Comparison of ENCODE assay signal across 19 cellular contexts in genomic region chr1:192608671-192609070, GRCh38. TPM values are rescaled to one million over a fixed set of nuclear protein-coding genes. Genes with fewer than 3 reads are reported as not detected.
DNase-seq lines count a peak whose midpoint lies in the region; ATAC-seq and TF ChIP-seq lines count a peak whose summit lies in the region.
"Had no signal": no experiment of that assay in that cellular context is flagged by ENCODE, and none has a peak within 500 bp of the region (broad histone marks: within the 10 kb centered on the region; RNA-seq: fewer than 3 reads in every experiment).

No MANE protein-coding gene starts in this region.

- no peak for TF ChIP-seq CTCF in activated CD8-positive, alpha-beta T cell treated with anti-CD3 and anti-CD28 coated beads for 36 hours (IDR thresholded peaks at IDR 0.05)
- TF ChIP-seq CTCF in KMS-11 (conservative IDR thresholded peaks at IDR 0.05; ENCODE audit: low read depth, low read length), result no peak
- no peak for TF ChIP-seq CTCF in smooth muscle cell (IDR thresholded peaks at IDR 0.05; ENCODE audit: borderline replicate concordance, insufficient read depth, poor library complexity, severe bottlenecking)
- TF ChIP-seq CTCF in GM13977 (IDR thresholded peaks at IDR 0.05; ENCODE audit: extremely low read depth, insufficient read depth, missing control alignments), result no peak
- no peak for TF ChIP-seq CTCF in colonic mucosa (IDR thresholded peaks at IDR 0.05)
- TF ChIP-seq CTCF in mammary epithelial cell (conservative IDR thresholded peaks at IDR 0.05 in 1 of 2, IDR thresholded peaks at IDR 0.05 in 1 of 2; ENCODE audit: extremely low read depth in 1 of 2, insufficient read depth in 1 of 2, low read depth in 1 of 2, low read length in 2 of 2), result no peak

- intact Hi-C loops in activated CD8-positive, alpha-beta T cell treated with anti-CD3 and anti-CD28 coated beads for 36 hours (cut with micrococcal nuclease), result loop anchor here (1.0 kb wide), 1 partner anchor 131 kb away; no protein-coding TSS in a partner anchor
- intact Hi-C loops in colonic mucosa (cut with DNase I), result loop anchor here (5.0 kb wide), 1 partner anchor 131 kb away; no protein-coding TSS in a partner anchor
- intact Hi-C loops in mammary epithelial cell (cut with micrococcal nuclease), result no loop called here

- in situ Hi-C loops in GM13977 (cut with MboI; ENCODE audit: low pct_unique_long_range_greater_than_20kb, low sequenced_read_pairs, unreplicated experiment), result no loop called here
- in situ Hi-C loops in mammary epithelial cell (cut with MboI; ENCODE audit: low sequenced_read_pairs in 2 of 2), result loop anchor here in 1 of 2 donors (5.0 to 25.0 kb wide), 2 partner anchors 131 to 429 kb away; no protein-coding TSS in a partner anchor

- no peak for ATAC-seq in activated CD8-positive, alpha-beta T cell treated with anti-CD3 and anti-CD28 coated beads, Interleukin-2, amount 10 ng/mL, durations not matched to agents 7 days and 5 days
- no peak for ATAC-seq in activated CD8-positive, alpha-beta T cell treated with anti-CD3 and anti-CD28 coated beads for 36 hours
- no peak for ATAC-seq in effector memory CD8-positive, alpha-beta T cell (replicated peaks)
- ATAC-seq: A549 had no signal

- no peaks in the 10 kb centered on the region for H3K27me3 Mint-ChIP-seq in activated CD8-positive, alpha-beta T cell treated with anti-CD3 and anti-CD28 coated beads, Interleukin-2, amount 10 ng/mL, durations not matched to agents 7 days and 5 days (ENCODE audit: low read depth)
- peaks cover 1% of the 10 kb centered on the region for H3K27me3 Mint-ChIP-seq in activated CD8-positive, alpha-beta T cell treated with anti-CD3 and anti-CD28 coated beads for 36 hours
- H3K27me3 Mint-ChIP-seq in effector memory CD8-positive, alpha-beta T cell, result no peaks in the 10 kb centered on the region

- H2AFZ ChIP-seq in KMS-11 (ENCODE audit: low read depth), result peak overlapping the region; percentile 24; the same call in 1 of the 2 replicates
- H2AFZ ChIP-seq in smooth muscle cell (ENCODE audit: low read depth), result no peak overlapping the region
- no peak overlapping the region for H2AFZ ChIP-seq in mammary epithelial cell (ENCODE audit: low read depth, low read length)

- dilution Hi-C loops in mammary epithelial cell (cut with HindIII; ENCODE audit: low sequenced_read_pairs), result no loop called here

- H3K27ac ChIP-seq in KMS-11, result peak overlapping the region; percentile 34
- peak overlapping the region; percentile 11 for H3K27ac ChIP-seq in smooth muscle cell (ENCODE audit: low read depth)
- H3K27ac ChIP-seq in colonic mucosa, result no peak overlapping the region
- H3K27ac ChIP-seq in mammary epithelial cell (ENCODE audit: insufficient read depth, low read depth, low read length), result no peak overlapping the region
- H3K27ac ChIP-seq: A549, C4-2B, left ventricle myocardium inferior, suprapubic skin had no signal

- H3K4me3 ChIP-seq in KMS-11 (IDR thresholded peaks at IDR 0.05; ENCODE audit: insufficient read depth, low read depth, low read length) (no peak overlapping the region), smooth muscle cell (no peak overlapping the region), colonic mucosa (no peak overlapping the region), mammary epithelial cell (replicated peaks in 1 of 3; ENCODE audit: insufficient read depth in 1 of 3, low read depth in 2 of 3, low read length in 3 of 3) (no peak overlapping the region)
- H3K4me3 ChIP-seq: A549, left ventricle myocardium inferior, suprapubic skin had no signal

- peaks cover 72% of the 10 kb centered on the region for H3K4me1 ChIP-seq in KMS-11 (ENCODE audit: low read depth, poor library complexity, severe bottlenecking)
- no peaks in the 10 kb centered on the region for H3K4me1 ChIP-seq in smooth muscle cell (ENCODE audit: low read depth)
- H3K4me1 ChIP-seq in colonic mucosa, result no peaks in the 10 kb centered on the region
- H3K4me1 ChIP-seq in mammary epithelial cell (ENCODE audit: insufficient read depth, low read length), result no peaks in the 10 kb centered on the region
- H3K4me1 ChIP-seq: left ventricle myocardium inferior had no signal

- no peaks in the 10 kb centered on the region for H3K27me3 ChIP-seq in KMS-11 (ENCODE audit: insufficient read depth, low read depth)
- no peaks in the 10 kb centered on the region for H3K27me3 ChIP-seq in smooth muscle cell (ENCODE audit: low read depth)
- H3K27me3 ChIP-seq in colonic mucosa, result no peaks in the 10 kb centered on the region
- H3K27me3 ChIP-seq in mammary epithelial cell (ENCODE audit: insufficient read depth, low read length), result peaks cover 3% of the 10 kb centered on the region
- H3K27me3 ChIP-seq: suprapubic skin had no signal

- H3K27ac Mint-ChIP-seq in activated CD8-positive, alpha-beta T cell treated with anti-CD3 and anti-CD28 coated beads, Interleukin-2, amount 10 ng/mL, durations not matched to agents 7 days and 5 days, result peak overlapping the region; percentile 3
- no peak overlapping the region for H3K27ac Mint-ChIP-seq in activated CD8-positive, alpha-beta T cell treated with anti-CD3 and anti-CD28 coated beads for 36 hours
- H3K27ac Mint-ChIP-seq in effector memory CD8-positive, alpha-beta T cell, result peak overlapping the region; percentile 61 to 89
- H3K27ac Mint-ChIP-seq: endodermal cell had no signal

- H3K4me2 ChIP-seq in KMS-11 (peak overlapping the region; percentile 46), smooth muscle cell (no peak overlapping the region), mammary epithelial cell (ENCODE audit: insufficient read depth, low read depth, low read length) (no peak overlapping the region)
- H3K4me2 ChIP-seq: A549 had no signal

- H3K9me3 Mint-ChIP-seq in activated CD8-positive, alpha-beta T cell treated with anti-CD3 and anti-CD28 coated beads, Interleukin-2, amount 10 ng/mL, durations not matched to agents 7 days and 5 days (ENCODE audit: insufficient read depth), result no peaks in the 10 kb centered on the region
- H3K9me3 Mint-ChIP-seq in activated CD8-positive, alpha-beta T cell treated with anti-CD3 and anti-CD28 coated beads for 36 hours, result no peaks in the 10 kb centered on the region
- no peaks in the 10 kb centered on the region for H3K9me3 Mint-ChIP-seq in effector memory CD8-positive, alpha-beta T cell
- H3K9me3 Mint-ChIP-seq: activated naive CD4-positive, alpha-beta T cell treated with anti-CD3 and anti-CD28 coated beads, Interleukin-2, amount 50 U/mL, for 72 hours; endodermal cell had no signal

- no peaks in the 10 kb centered on the region for H3K36me3 Mint-ChIP-seq in activated CD8-positive, alpha-beta T cell treated with anti-CD3 and anti-CD28 coated beads, Interleukin-2, amount 10 ng/mL, durations not matched to agents 7 days and 5 days (ENCODE audit: low read depth)
- no peaks in the 10 kb centered on the region for H3K36me3 Mint-ChIP-seq in activated CD8-positive, alpha-beta T cell treated with anti-CD3 and anti-CD28 coated beads for 36 hours (ENCODE audit: low read depth)
- no peaks in the 10 kb centered on the region for H3K36me3 Mint-ChIP-seq in effector memory CD8-positive, alpha-beta T cell (ENCODE audit: insufficient read depth)
- H3K36me3 Mint-ChIP-seq: activated naive CD4-positive, alpha-beta T cell treated with anti-CD3 and anti-CD28 coated beads, Interleukin-2, amount 50 U/mL, for 72 hours had no signal

- CTCF ChIA-PET in activated CD8-positive, alpha-beta T cell treated with anti-CD3 and anti-CD28 coated beads, Interleukin-2, amount 10 ng/mL, durations not matched to agents 7 days and 5 days (lab: Charles Lee), result interaction anchor here (0.6 to 3.5 kb wide), 17 partner anchors 10 to 198 kb away, joined by 3 to 65 read pairs (median 4); no protein-coding TSS in a partner anchor
- CTCF ChIA-PET in activated CD8-positive, alpha-beta T cell treated with anti-CD3 and anti-CD28 coated beads for 36 hours (lab: Charles Lee), result interaction anchor here (0.7 to 5.3 kb wide), 16 partner anchors 9 to 202 kb away, joined by 3 to 82 read pairs (median 4); no protein-coding TSS in a partner anchor
- CTCF ChIA-PET in mammary epithelial cell (lab: Charles Lee; ENCODE audit: low non-redundant PET), result interaction anchor here (0.7 kb wide), 1 partner anchor 135 kb away, joined by 9 read pairs; no protein-coding TSS in a partner anchor

- peaks cover 17% of the 10 kb centered on the region for H3K4me1 Mint-ChIP-seq in activated CD8-positive, alpha-beta T cell treated with anti-CD3 and anti-CD28 coated beads, Interleukin-2, amount 10 ng/mL, durations not matched to agents 7 days and 5 days (ENCODE audit: low read depth)
- peaks cover 15% of the 10 kb centered on the region for H3K4me1 Mint-ChIP-seq in activated CD8-positive, alpha-beta T cell treated with anti-CD3 and anti-CD28 coated beads for 36 hours (ENCODE audit: low read depth)
- H3K4me1 Mint-ChIP-seq in effector memory CD8-positive, alpha-beta T cell (ENCODE audit: low read depth in 2 of 2), result peaks cover 17 to 19% of the 10 kb centered on the region in 2 donors
- H3K4me1 Mint-ChIP-seq: endodermal cell had no signal

- no peaks in the 10 kb centered on the region for H3F3A ChIP-seq in smooth muscle cell (ENCODE audit: low read depth)

- WGBS in smooth muscle cell (ENCODE audit: low lambda C conversion rate), result 59% methylated on average over 2 of the region's 2 CpGs
- 64% methylated on average over 2 of the region's 2 CpGs for WGBS in mammary epithelial cell (ENCODE audit: low coverage, missing lambda C conversion rate)

- POLR2A ChIA-PET in activated CD8-positive, alpha-beta T cell treated with anti-CD3 and anti-CD28 coated beads, Interleukin-2, amount 10 ng/mL, durations not matched to agents 7 days and 5 days (lab: Charles Lee), result interaction anchor here (1.0 to 1.1 kb wide), 2 partner anchors 132 to 450 kb away, joined by 3 read pairs; no protein-coding TSS in a partner anchor
- POLR2A ChIA-PET in activated CD8-positive, alpha-beta T cell treated with anti-CD3 and anti-CD28 coated beads for 36 hours (lab: Charles Lee), result no interaction called here

- BruUV-seq in mammary epithelial cell (replicated peaks; lab: Mats Ljungman, UMichigan), result no TSS peak

- DNase-seq in activated CD8-positive, alpha-beta T cell treated with anti-CD3 and anti-CD28 coated beads, Interleukin-2, amount 10 ng/mL, durations not matched to agents 7 days and 5 days, result no peak
- no peak for DNase-seq in activated CD8-positive, alpha-beta T cell treated with anti-CD3 and anti-CD28 coated beads for 36 hours
- DNase-seq in effector memory CD8-positive, alpha-beta T cell, result no peak
- no peak for DNase-seq in smooth muscle cell (lab: John Stamatoyannopoulos, UW; ENCODE audit: unreplicated experiment)
- no peak for DNase-seq in GM13977 (ENCODE audit: low spot score)
- DNase-seq in colonic mucosa, result no peak
- DNase-seq in mammary epithelial cell, result no peak
- DNase-seq: DMS79, endodermal cell, GOT3, NCI-H187, NCI-H69, SHP77 had no signal

- H3K9ac ChIP-seq in KMS-11 (peak overlapping the region; percentile 1; the same call in 1 of the 2 replicates), smooth muscle cell (ENCODE audit: low read depth) (no peak overlapping the region), colonic mucosa (ENCODE audit: low read depth in 2 of 2, low read length in 2 of 2) (no peak overlapping the region), mammary epithelial cell (ENCODE audit: insufficient read depth, low read length) (no peak overlapping the region)

- H3K9me3 ChIP-seq in smooth muscle cell (replicated peaks; ENCODE audit: low read depth), result no peaks in the 10 kb centered on the region
- no peaks in the 10 kb centered on the region for H3K9me3 ChIP-seq in colonic mucosa
- no peaks in the 10 kb centered on the region for H3K9me3 ChIP-seq in mammary epithelial cell (replicated peaks; ENCODE audit: insufficient read depth, low read length)
- H3K9me3 ChIP-seq: A549, left ventricle myocardium inferior, suprapubic skin had no signal

- H3K36me3 ChIP-seq in KMS-11 (ENCODE audit: insufficient read depth) (no peaks in the 10 kb centered on the region), smooth muscle cell (ENCODE audit: low read depth) (no peaks in the 10 kb centered on the region), colonic mucosa (no peaks in the 10 kb centered on the region), mammary epithelial cell (ENCODE audit: insufficient read depth, low read length) (no peaks in the 10 kb centered on the region)
- H3K36me3 ChIP-seq: left ventricle myocardium inferior, suprapubic skin had no signal

- no peaks in the 10 kb centered on the region for H4K20me1 ChIP-seq in KMS-11 (ENCODE audit: insufficient read depth)
- H4K20me1 ChIP-seq in smooth muscle cell (ENCODE audit: low read depth), result no peaks in the 10 kb centered on the region
- H4K20me1 ChIP-seq in mammary epithelial cell (ENCODE audit: insufficient read depth, low read length), result no peaks in the 10 kb centered on the region

- H3K79me2 ChIP-seq in KMS-11 (ENCODE audit: insufficient read depth, low read depth), result no peaks in the 10 kb centered on the region
- H3K79me2 ChIP-seq in smooth muscle cell (ENCODE audit: low read depth), result no peaks in the 10 kb centered on the region
- no peaks in the 10 kb centered on the region for H3K79me2 ChIP-seq in mammary epithelial cell (ENCODE audit: insufficient read depth, low read length)

- no peak overlapping the region for H3K4me3 Mint-ChIP-seq in activated CD8-positive, alpha-beta T cell treated with anti-CD3 and anti-CD28 coated beads, Interleukin-2, amount 10 ng/mL, durations not matched to agents 7 days and 5 days
- H3K4me3 Mint-ChIP-seq in activated CD8-positive, alpha-beta T cell treated with anti-CD3 and anti-CD28 coated beads for 36 hours, result no peak overlapping the region
- peak overlapping the region in 1 of 2 donors; percentile 45 for H3K4me3 Mint-ChIP-seq in effector memory CD8-positive, alpha-beta T cell
- H3K4me3 Mint-ChIP-seq: endodermal cell had no signal

RNA-seq across cellular contexts. Expression of gene RGS13, which starts 27.3 kb away (rescaled TPM):
- total RNA-seq in activated CD8-positive, alpha-beta T cell treated with anti-CD3 and anti-CD28 coated beads, Interleukin-2, amount 10 ng/mL, durations not matched to agents 7 days and 5 days, result not detected
- not detected for total RNA-seq in activated CD8-positive, alpha-beta T cell treated with anti-CD3 and anti-CD28 coated beads for 36 hours
- total RNA-seq in smooth muscle cell (1.3 TPM in 1 of 2 replicates, not detected in the other), colonic mucosa (1 to 10 TPM; 1.0 to 1.1 TPM), mammary epithelial cell (not detected)
- polyA plus RNA-seq in smooth muscle cell (0.27 and 0.45 TPM in 2 replicates), mammary epithelial cell (not detected)
- not detected for polyA minus RNA-seq in mammary epithelial cell
- total RNA-seq: activated naive CD4-positive, alpha-beta T cell treated with anti-CD3 and anti-CD28 coated beads, Interleukin-2, amount 50 U/mL, for 72 hours; endodermal cell had no signal
- polyA plus RNA-seq: A549 had no signal

RNA-seq across cellular contexts. Expression of gene RGS1, which starts 33.1 kb away (rescaled TPM):
- total RNA-seq in activated CD8-positive, alpha-beta T cell treated with anti-CD3 and anti-CD28 coated beads, Interleukin-2, amount 10 ng/mL, durations not matched to agents 7 days and 5 days, result 10 to 100 TPM; 13.8 to 15.7 TPM
- total RNA-seq in activated CD8-positive, alpha-beta T cell treated with anti-CD3 and anti-CD28 coated beads for 36 hours, result 10 to 100 TPM; 27.5 to 29.4 TPM
- 224 and 333 TPM in 2 replicates for total RNA-seq in smooth muscle cell
- polyA plus RNA-seq in smooth muscle cell, result 88.7 and 119 TPM in 2 replicates
- 10 to 100 TPM in 1 of 2 donors, 1 to 10 TPM in 1; 8.0 to 21.3 TPM for total RNA-seq in colonic mucosa
- total RNA-seq in mammary epithelial cell, result not detected
- not detected for polyA plus RNA-seq in mammary epithelial cell
- polyA minus RNA-seq in mammary epithelial cell, result not detected
- total RNA-seq: endodermal cell had no signal
- polyA plus RNA-seq: A549 had no signal

Comparison
In these comparisons a context has a peak if more than half of its experiments do, and no peak if none do; other contexts are left out.
1. H3K27ac ChIP-seq: peak in KMS-11 (single experiment) and smooth muscle cell (single experiment); none in colonic mucosa (single experiment) and mammary epithelial cell (single experiment).
2. RNA of gene RGS1, which starts 33.1 kb away (total RNA-seq): 224 to 333 TPM in smooth muscle cell, 27.5 to 29.4 TPM in activated CD8-positive, alpha-beta T cell treated with anti-CD3 and anti-CD28 coated beads for 36 hours, 8.0 to 21.3 TPM in colonic mucosa and 13.8 to 15.7 TPM in activated CD8-positive, alpha-beta T cell treated with anti-CD3 and anti-CD28 coated beads, Interleukin-2, amount 10 ng/mL, durations not matched to agents 7 days and 5 days; not detected in mammary epithelial cell; every median in the first group is over 4 times any median in the second.